ENCODE assay signal across 16 cellular contexts in genomic region chr2:121350884-121351283, GRCh38.
"Had no signal": no experiment of that assay in that cellular context is flagged by ENCODE, and none has a peak within 500 bp of the region (broad histone marks: within the 10 kb centered on the region; RNA-seq: fewer than 3 reads in every experiment).

No MANE protein-coding gene starts in this region.

- ATAC-seq: activated naive CD8-positive, alpha-beta T cell treated with anti-CD3 and anti-CD28 coated beads, Interleukin-2, amount 50 U/mL, for 24 hours; body of pancreas; left lung; sciatic nerve; SK-N-SH treated with all-trans-retinoic acid at 6 μM for 48 hours had no signal

- H3K27me3 ChIP-seq: body of pancreas, cardiac muscle cell, left lung, upper lobe of left lung had no signal

- H3K27ac ChIP-seq: body of pancreas, left lung, parathyroid adenoma, upper lobe of left lung had no signal

- DNase-seq: activated CD4-positive, alpha-beta T cell treated with anti-CD3 and anti-CD28 coated beads, Interleukin-2, amount 50 U/mL, for 4 hours; activated effector memory CD4-positive, alpha-beta T cell treated with anti-CD3 and anti-CD28 coated beads, Interleukin-2, amount 50 U/mL, for 16 hours; activated naive CD4-positive, alpha-beta T cell treated with anti-CD3 and anti-CD28 coated beads, Interleukin-2, amount 50 U/mL, for 16 hours; activated naive CD8-positive, alpha-beta T cell treated with anti-CD3 and anti-CD28 coated beads, Interleukin-2, amount 50 U/mL, for 24 hours; body of pancreas; kidney; left lung; nucleus accumbens; stimulated activated CD4-positive, alpha-beta T cell treated with anti-CD3 and anti-CD28 coated beads, Interleukin-2, amount 100 ng/mL, for 48 hours; stimulated activated CD8-positive, alpha-beta memory T cell treated with anti-CD3 and anti-CD28 coated beads, Interleukin-4, amount 100 ng/mL, for 48 hours; stimulated activated naive CD4-positive, alpha-beta T cell treated with Interleukin-2 at 50 U/mL for 16 hours had no signal

- H3K4me1 ChIP-seq: left lung had no signal

- H3K4me3 ChIP-seq: body of pancreas, cardiac muscle cell, left lung, upper lobe of left lung had no signal

- H3K9me3 ChIP-seq: body of pancreas, left lung, upper lobe of left lung had no signal
